ENCODE assay signal across 11 cellular contexts in the genomic region with DNA sequence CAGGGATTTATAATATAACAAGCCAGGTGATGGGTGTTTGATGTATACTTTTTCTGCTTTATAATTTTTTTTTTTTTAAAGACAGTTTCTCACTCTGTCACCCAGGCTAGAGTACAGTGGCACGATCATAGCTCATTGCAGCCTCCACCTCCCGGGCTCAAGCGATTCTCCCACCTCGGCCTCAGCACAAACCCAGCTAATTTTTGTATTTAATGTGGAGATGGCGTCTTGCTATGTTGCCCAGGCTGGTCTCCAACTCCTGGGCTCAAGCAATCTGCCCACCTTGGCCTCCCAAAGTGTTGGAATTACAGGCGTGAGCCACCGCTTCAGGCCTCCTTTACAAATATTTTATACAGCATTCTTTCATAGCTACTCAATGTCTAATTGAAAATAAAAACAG. TPM values are rescaled to one million over a fixed set of nuclear protein-coding genes. Genes with fewer than 3 reads are reported as not detected.
DNase-seq lines count a peak whose midpoint lies in the region; ATAC-seq and TF ChIP-seq lines count a peak whose summit lies in the region.
"Had no signal": no experiment of that assay in that cellular context is flagged by ENCODE, and none has a peak within 500 bp of the region (broad histone marks: within the 10 kb centered on the region; RNA-seq: fewer than 3 reads in every experiment).

No MANE protein-coding gene starts in this region.

- no peak for TF ChIP-seq CTCF in NB4 (IDR thresholded peaks at IDR 0.05; ENCODE audit: low read depth, low read length)

- intact Hi-C loops in aorta (cut with DNase I): loop anchor here (2.0 to 10.0 kb wide), 3 partner anchors 155 to 285 kb away; partner anchors contain the start of gene SLC35E4 (in 2 of the 2)

- TF ChIP-seq POLR2A in NB4 (IDR thresholded peaks at IDR 0.05; ENCODE audit: extremely low read depth, insufficient read length): no peak

- no peak overlapping the region for H3K27ac Mint-ChIP-seq in activated T-cell treated with anti-CD3 and anti-CD28 coated beads, Interleukin-2, amount 50 U/mL, for 24 hours
- no peak overlapping the region for H3K27ac Mint-ChIP-seq in central memory CD8-positive, alpha-beta T cell (ENCODE audit: low read depth)
- peak overlapping the region; percentile 16 for H3K27ac Mint-ChIP-seq in stimulated activated effector memory CD8-positive, alpha-beta T cell treated with anti-CD3 and anti-CD28 coated beads, Interleukin-12 subunit alpha, Interleukin-12 subunit beta, amount 100 ng/mL, for 72 hours

- H3K9me3 Mint-ChIP-seq in activated T-cell treated with anti-CD3 and anti-CD28 coated beads, Interleukin-2, amount 50 U/mL, for 24 hours: no peaks in the 10 kb centered on the region
- H3K9me3 Mint-ChIP-seq in activated T-cell treated with anti-CD3 and anti-CD28 coated beads, Interleukin-2, amount 50 U/mL, for 4 hours: no peaks in the 10 kb centered on the region
- no peaks in the 10 kb centered on the region for H3K9me3 Mint-ChIP-seq in central memory CD8-positive, alpha-beta T cell
- no peaks in the 10 kb centered on the region for H3K9me3 Mint-ChIP-seq in stimulated activated effector memory CD8-positive, alpha-beta T cell treated with anti-CD3 and anti-CD28 coated beads, Interleukin-12 subunit alpha, Interleukin-12 subunit beta, amount 100 ng/mL, for 72 hours

- no peak for DNase-seq in activated T-cell treated with anti-CD3 and anti-CD28 coated beads, Interleukin-2, amount 50 U/mL, for 24 hours
- DNase-seq in activated T-cell treated with anti-CD3 and anti-CD28 coated beads, Interleukin-2, amount 50 U/mL, for 4 hours: no peak
- DNase-seq in NB4 (ENCODE audit: low read depth) (no peak), NCI-H146 treated with DMSO at 0.1 percent for 48 hours (lab: John Stamatoyannopoulos, UW; ENCODE audit: unreplicated experiment) (no peak), aorta (no peak)
- no peak for DNase-seq in central memory CD8-positive, alpha-beta T cell (ENCODE audit: low spot score in 2 of 2)
- no peak for DNase-seq in stimulated activated effector memory CD8-positive, alpha-beta T cell treated with anti-CD3 and anti-CD28 coated beads, Interleukin-12 subunit alpha, Interleukin-12 subunit beta, amount 100 ng/mL, for 72 hours (ENCODE audit: low spot score in 2 of 2)
- DNase-seq: NCI-H2081 treated with DMSO at 0.1 percent for 48 hours had no signal

- H3K36me3 ChIP-seq in aorta (ENCODE audit: control insufficient read depth in 1 of 2, insufficient read depth in 2 of 2, low read length in 1 of 2): no peaks in the 10 kb centered on the region

- H3K36me3 Mint-ChIP-seq in activated T-cell treated with anti-CD3 and anti-CD28 coated beads, Interleukin-2, amount 50 U/mL, for 24 hours (ENCODE audit: low read depth): peaks cover 35% of the 10 kb centered on the region
- H3K36me3 Mint-ChIP-seq in activated T-cell treated with anti-CD3 and anti-CD28 coated beads, Interleukin-2, amount 50 U/mL, for 4 hours (ENCODE audit: insufficient read depth): peaks cover 6% of the 10 kb centered on the region
- H3K36me3 Mint-ChIP-seq in central memory CD8-positive, alpha-beta T cell (ENCODE audit: insufficient read depth): peaks cover 11% of the 10 kb centered on the region
- peaks cover 13% of the 10 kb centered on the region for H3K36me3 Mint-ChIP-seq in stimulated activated effector memory CD8-positive, alpha-beta T cell treated with anti-CD3 and anti-CD28 coated beads, Interleukin-12 subunit alpha, Interleukin-12 subunit beta, amount 100 ng/mL, for 72 hours

- ATAC-seq in activated T-cell treated with anti-CD3 and anti-CD28 coated beads, Interleukin-2, amount 50 U/mL, for 4 hours: no peak
- no peak for ATAC-seq in central memory CD8-positive, alpha-beta T cell (replicated peaks; ENCODE audit: extremely low read depth, poor library complexity, severe bottlenecking)
- ATAC-seq in stimulated activated effector memory CD8-positive, alpha-beta T cell treated with anti-CD3 and anti-CD28 coated beads, Interleukin-12 subunit alpha, Interleukin-12 subunit beta, amount 100 ng/mL, for 72 hours: no peak
- no peak for ATAC-seq in aorta (ENCODE audit: low FRiP score)
- no peak for ATAC-seq in GM18861 (IDR thresholded peaks at IDR 0.05; ENCODE audit: unreplicated experiment)

- H3K4me1 Mint-ChIP-seq in activated T-cell treated with anti-CD3 and anti-CD28 coated beads, Interleukin-2, amount 50 U/mL, for 24 hours (ENCODE audit: low read depth): peaks cover 28% of the 10 kb centered on the region
- H3K4me1 Mint-ChIP-seq in activated T-cell treated with anti-CD3 and anti-CD28 coated beads, Interleukin-2, amount 50 U/mL, for 4 hours (ENCODE audit: low read depth): peaks cover 13% of the 10 kb centered on the region
- peaks cover 6% of the 10 kb centered on the region for H3K4me1 Mint-ChIP-seq in central memory CD8-positive, alpha-beta T cell
- H3K4me1 Mint-ChIP-seq in stimulated activated effector memory CD8-positive, alpha-beta T cell treated with anti-CD3 and anti-CD28 coated beads, Interleukin-12 subunit alpha, Interleukin-12 subunit beta, amount 100 ng/mL, for 72 hours: peaks cover 6% of the 10 kb centered on the region

- H3K27ac ChIP-seq in aorta (ENCODE audit: low read depth in 1 of 2, low read length in 2 of 2): no peak overlapping the region
- H3K27ac ChIP-seq: C4-2B, GM23248 had no signal

- H3K27me3 Mint-ChIP-seq in activated T-cell treated with anti-CD3 and anti-CD28 coated beads, Interleukin-2, amount 50 U/mL, for 24 hours: no peaks in the 10 kb centered on the region
- no peaks in the 10 kb centered on the region for H3K27me3 Mint-ChIP-seq in activated T-cell treated with anti-CD3 and anti-CD28 coated beads, Interleukin-2, amount 50 U/mL, for 4 hours (ENCODE audit: low read depth)
- H3K27me3 Mint-ChIP-seq in central memory CD8-positive, alpha-beta T cell: no peaks in the 10 kb centered on the region

- H3K27me3 ChIP-seq in aorta (ENCODE audit: control insufficient read depth in 1 of 2, insufficient read depth in 2 of 2, low read length in 1 of 2): no peaks in the 10 kb centered on the region

- H3K4me3 ChIP-seq in NB4 (ENCODE audit: low read depth, low read length) (peak overlapping the region; percentile 40), aorta (ENCODE audit: low read length in 2 of 2) (no peak overlapping the region)

- H3K9me3 ChIP-seq in aorta (ENCODE audit: control insufficient read depth, low read length): peaks cover 1% of the 10 kb centered on the region

- peak overlapping the region; percentile 78 for H3K4me3 Mint-ChIP-seq in activated T-cell treated with anti-CD3 and anti-CD28 coated beads, Interleukin-2, amount 50 U/mL, for 24 hours
- H3K4me3 Mint-ChIP-seq in activated T-cell treated with anti-CD3 and anti-CD28 coated beads, Interleukin-2, amount 50 U/mL, for 4 hours: no peak overlapping the region
- peak overlapping the region; percentile 55 for H3K4me3 Mint-ChIP-seq in central memory CD8-positive, alpha-beta T cell
- peak overlapping the region; percentile 57 for H3K4me3 Mint-ChIP-seq in stimulated activated effector memory CD8-positive, alpha-beta T cell treated with anti-CD3 and anti-CD28 coated beads, Interleukin-12 subunit alpha, Interleukin-12 subunit beta, amount 100 ng/mL, for 72 hours

- peaks cover 0 to 2% of the 10 kb centered on the region in 2 donors for H3K4me1 ChIP-seq in aorta (ENCODE audit: control insufficient read depth in 1 of 2, insufficient read depth in 2 of 2, low read length in 2 of 2)

- 84 to 86% methylated on average over 7 of the region's 7 CpGs for WGBS in aorta, 2 donors

RNA-seq across cellular contexts. Expression of gene MORC2, which starts 48.6 kb away (rescaled TPM):
- total RNA-seq in activated T-cell treated with anti-CD3 and anti-CD28 coated beads, Interleukin-2, amount 50 U/mL, for 4 hours: 10 to 100 TPM; 26.9 to 27.7 (median 27.6) TPM
- 10 to 100 TPM; 28.3 to 37.7 TPM for total RNA-seq in aorta
- polyA plus RNA-seq in aorta: 10 to 100 TPM in 1 of 2 donors, 1 to 10 TPM in 1; 7.8 to 29.7 TPM

RNA-seq across cellular contexts. Expression of gene TUG1, which starts 49.1 kb away (rescaled TPM):
- 10 to 100 TPM; 33.8 to 43.6 (median 36.3) TPM for total RNA-seq in activated T-cell treated with anti-CD3 and anti-CD28 coated beads, Interleukin-2, amount 50 U/mL, for 4 hours
- total RNA-seq in aorta: 10 to 100 TPM; 86.1 to 89.4 TPM
- polyA plus RNA-seq in aorta: 10 to 100 TPM; 10.6 to 68.0 TPM
